In the genomic region with DNA sequence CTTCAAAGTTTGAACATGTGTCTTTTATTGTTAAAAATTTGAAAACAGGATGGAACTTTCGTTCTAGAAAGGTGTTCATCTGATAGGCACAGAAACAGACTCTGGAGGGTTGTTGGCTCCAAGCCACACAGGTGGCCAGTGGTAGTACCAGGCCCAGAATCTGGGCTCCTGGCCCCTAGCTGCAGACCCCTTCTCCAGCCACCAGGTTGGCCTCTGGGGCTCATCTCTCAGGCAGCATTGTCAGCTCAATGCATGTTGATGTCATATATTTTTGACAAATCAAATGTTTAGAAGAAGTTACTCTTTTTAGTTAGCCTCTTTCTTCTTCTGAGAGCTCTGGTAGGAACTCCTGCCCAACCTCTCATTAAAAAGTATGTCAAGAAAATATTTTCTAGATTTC, we compare ENCODE assay signal across 3 cellular contexts.
TF ChIP-seq lines count a peak whose summit lies in the region.

No MANE protein-coding gene starts in this region.

TF ChIP-seq in GM23338, 12 proteins besides CTCF, POLR2A, EP300 and RAD21:
- TF ChIP-seq, protein P1, sequence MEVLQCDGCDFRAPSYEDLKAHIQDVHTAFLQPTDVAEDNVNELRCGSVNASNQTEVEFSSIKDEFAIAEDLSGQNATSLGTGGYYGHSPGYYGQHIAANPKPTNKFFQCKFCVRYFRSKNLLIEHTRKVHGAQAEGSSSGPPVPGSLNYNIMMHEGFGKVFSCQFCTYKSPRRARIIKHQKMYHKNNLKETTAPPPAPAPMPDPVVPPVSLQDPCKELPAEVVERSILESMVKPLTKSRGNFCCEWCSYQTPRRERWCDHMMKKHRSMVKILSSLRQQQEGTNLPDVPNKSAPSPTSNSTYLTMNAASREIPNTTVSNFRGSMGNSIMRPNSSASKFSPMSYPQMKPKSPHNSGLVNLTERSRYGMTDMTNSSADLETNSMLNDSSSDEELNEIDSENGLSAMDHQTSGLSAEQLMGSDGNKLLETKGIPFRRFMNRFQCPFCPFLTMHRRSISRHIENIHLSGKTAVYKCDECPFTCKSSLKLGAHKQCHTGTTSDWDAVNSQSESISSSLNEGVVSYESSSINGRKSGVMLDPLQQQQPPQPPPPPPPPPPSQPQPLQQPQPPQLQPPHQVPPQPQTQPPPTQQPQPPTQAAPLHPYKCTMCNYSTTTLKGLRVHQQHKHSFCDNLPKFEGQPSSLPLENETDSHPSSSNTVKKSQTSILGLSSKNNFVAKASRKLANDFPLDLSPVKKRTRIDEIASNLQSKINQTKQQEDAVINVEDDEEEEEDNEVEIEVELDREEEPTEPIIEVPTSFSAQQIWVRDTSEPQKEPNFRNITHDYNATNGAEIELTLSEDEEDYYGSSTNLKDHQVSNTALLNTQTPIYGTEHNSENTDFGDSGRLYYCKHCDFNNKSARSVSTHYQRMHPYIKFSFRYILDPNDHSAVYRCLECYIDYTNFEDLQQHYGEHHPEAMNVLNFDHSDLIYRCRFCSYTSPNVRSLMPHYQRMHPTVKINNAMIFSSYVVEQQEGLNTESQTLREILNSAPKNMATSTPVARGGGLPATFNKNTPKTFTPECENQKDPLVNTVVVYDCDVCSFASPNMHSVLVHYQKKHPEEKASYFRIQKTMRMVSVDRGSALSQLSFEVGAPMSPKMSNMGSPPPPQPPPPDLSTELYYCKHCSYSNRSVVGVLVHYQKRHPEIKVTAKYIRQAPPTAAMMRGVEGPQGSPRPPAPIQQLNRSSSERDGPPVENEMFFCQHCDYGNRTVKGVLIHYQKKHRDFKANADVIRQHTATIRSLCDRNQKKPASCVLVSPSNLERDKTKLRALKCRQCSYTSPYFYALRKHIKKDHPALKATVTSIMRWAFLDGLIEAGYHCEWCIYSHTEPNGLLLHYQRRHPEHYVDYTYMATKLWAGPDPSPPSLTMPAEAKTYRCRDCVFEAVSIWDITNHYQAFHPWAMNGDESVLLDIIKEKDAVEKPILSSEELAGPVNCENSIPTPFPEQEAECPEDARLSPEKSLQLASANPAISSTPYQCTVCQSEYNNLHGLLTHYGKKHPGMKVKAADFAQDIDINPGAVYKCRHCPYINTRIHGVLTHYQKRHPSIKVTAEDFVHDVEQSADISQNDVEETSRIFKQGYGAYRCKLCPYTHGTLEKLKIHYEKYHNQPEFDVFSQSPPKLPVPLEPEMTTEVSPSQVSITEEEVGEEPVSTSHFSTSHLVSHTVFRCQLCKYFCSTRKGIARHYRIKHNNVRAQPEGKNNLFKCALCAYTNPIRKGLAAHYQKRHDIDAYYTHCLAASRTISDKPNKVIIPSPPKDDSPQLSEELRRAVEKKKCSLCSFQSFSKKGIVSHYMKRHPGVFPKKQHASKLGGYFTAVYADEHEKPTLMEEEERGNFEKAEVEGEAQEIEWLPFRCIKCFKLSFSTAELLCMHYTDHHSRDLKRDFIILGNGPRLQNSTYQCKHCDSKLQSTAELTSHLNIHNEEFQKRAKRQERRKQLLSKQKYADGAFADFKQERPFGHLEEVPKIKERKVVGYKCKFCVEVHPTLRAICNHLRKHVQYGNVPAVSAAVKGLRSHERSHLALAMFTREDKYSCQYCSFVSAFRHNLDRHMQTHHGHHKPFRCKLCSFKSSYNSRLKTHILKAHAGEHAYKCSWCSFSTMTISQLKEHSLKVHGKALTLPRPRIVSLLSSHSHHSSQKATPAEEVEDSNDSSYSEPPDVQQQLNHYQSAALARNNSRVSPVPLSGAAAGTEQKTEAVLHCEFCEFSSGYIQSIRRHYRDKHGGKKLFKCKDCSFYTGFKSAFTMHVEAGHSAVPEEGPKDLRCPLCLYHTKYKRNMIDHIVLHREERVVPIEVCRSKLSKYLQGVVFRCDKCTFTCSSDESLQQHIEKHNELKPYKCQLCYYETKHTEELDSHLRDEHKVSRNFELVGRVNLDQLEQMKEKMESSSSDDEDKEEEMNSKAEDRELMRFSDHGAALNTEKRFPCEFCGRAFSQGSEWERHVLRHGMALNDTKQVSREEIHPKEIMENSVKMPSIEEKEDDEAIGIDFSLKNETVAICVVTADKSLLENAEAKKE (CRISPR knock-in tag; IDR thresholded peaks at IDR 0.05): 0 out of 2 replicates have a peak, but pooled peaks have one; percentile 26
- no peak for TF ChIP-seq STAT1 (IDR thresholded peaks at IDR 0.05; ENCODE audit: unreplicated experiment)

TF ChIP-seq in IMR-90, 13 proteins besides CTCF, POLR2A, EP300 and RAD21:
- TF ChIP-seq CHD1 (IDR thresholded peaks at IDR 0.05; ENCODE audit: low read depth, low read length) (no peak), MXI1 (IDR thresholded peaks at IDR 0.05; ENCODE audit: borderline replicate concordance, low read depth, low read length) (no peak), MAFK (IDR thresholded peaks at IDR 0.05; ENCODE audit: low read depth, low read length) (no peak), BHLHE40 (IDR thresholded peaks at IDR 0.05; ENCODE audit: low read depth, low read length) (no peak), NFE2L2 (IDR thresholded peaks at IDR 0.05; ENCODE audit: low read depth, low read length) (no peak), CEBPB (IDR thresholded peaks at IDR 0.05; ENCODE audit: low read depth, low read length) (no peak), MAZ (IDR thresholded peaks at IDR 0.05; ENCODE audit: borderline replicate concordance, low read depth, low read length) (no peak), RCOR1 (IDR thresholded peaks at IDR 0.05; ENCODE audit: insufficient replicate concordance, low read length) (no peak)
- TF ChIP-seq, protein P2, sequence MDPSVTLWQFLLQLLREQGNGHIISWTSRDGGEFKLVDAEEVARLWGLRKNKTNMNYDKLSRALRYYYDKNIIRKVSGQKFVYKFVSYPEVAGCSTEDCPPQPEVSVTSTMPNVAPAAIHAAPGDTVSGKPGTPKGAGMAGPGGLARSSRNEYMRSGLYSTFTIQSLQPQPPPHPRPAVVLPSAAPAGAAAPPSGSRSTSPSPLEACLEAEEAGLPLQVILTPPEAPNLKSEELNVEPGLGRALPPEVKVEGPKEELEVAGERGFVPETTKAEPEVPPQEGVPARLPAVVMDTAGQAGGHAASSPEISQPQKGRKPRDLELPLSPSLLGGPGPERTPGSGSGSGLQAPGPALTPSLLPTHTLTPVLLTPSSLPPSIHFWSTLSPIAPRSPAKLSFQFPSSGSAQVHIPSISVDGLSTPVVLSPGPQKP (IDR thresholded peaks at IDR 0.05; ENCODE audit: borderline replicate concordance, low read depth, low read length): no peak

TF ChIP-seq in H1, 55 proteins besides CTCF, POLR2A, EP300 and RAD21:
- no peak for TF ChIP-seq SIX5 (IDR thresholded peaks at IDR 0.05; ENCODE audit: low read depth, low read length)
- TF ChIP-seq SUZ12 (IDR thresholded peaks at IDR 0.05; ENCODE audit: low read length): no peak
- no peak for TF ChIP-seq MAX (IDR thresholded peaks at IDR 0.05)
- TF ChIP-seq BCL11A (IDR thresholded peaks at IDR 0.05; ENCODE audit: low read depth in 2 of 2, low read length in 2 of 2): no peak
TF ChIP-seq in H1: peak in this region for 0.
